ENCODE assay signal across 10 cellular contexts in genomic region chrX:98490670-98491069, GRCh38.
"Had no signal": no experiment of that assay in that cellular context is flagged by ENCODE, and none has a peak within 500 bp of the region (broad histone marks: within the 10 kb centered on the region; RNA-seq: fewer than 3 reads in every experiment).

No MANE protein-coding gene starts in this region.

- FAIRE-seq: H1, H54, HTR-8/SVneo had no signal

- ATAC-seq: GM23338, HCT116 had no signal

- H2AFZ ChIP-seq: GM23338 had no signal

- H3K4me2 ChIP-seq: GM23338, KMS-11 had no signal

- DNase-seq: H9, HFFc6, Karpas-422, KBM-7 had no signal

- H3K4me3 ChIP-seq: GM23338 had no signal

- H3K9ac ChIP-seq: KMS-11 had no signal

- H3K27ac ChIP-seq: KMS-11 had no signal
